Comparison of ENCODE assay signal across 20 cellular contexts in genomic region chr3:113268917-113269316, GRCh38. TPM values are rescaled to one million over a fixed set of nuclear protein-coding genes. Genes with fewer than 3 reads are reported as not detected.
DNase-seq lines count a peak whose midpoint lies in the region; TF ChIP-seq lines count a peak whose summit lies in the region.
"Had no signal": no experiment of that assay in that cellular context is flagged by ENCODE, and none has a peak within 500 bp of the region (broad histone marks: within the 10 kb centered on the region; RNA-seq: fewer than 3 reads in every experiment).

No MANE protein-coding gene starts in this region.

- no peak overlapping the region for H2AFZ ChIP-seq in osteoblast (ENCODE audit: low read length)

- H3K9me3 Mint-ChIP-seq in brain (peaks cover 0 to 4% (median 0%) of the 10 kb centered on the region in 5 experiments), neural crest cell (no peaks in the 10 kb centered on the region), progenitor cell of endocrine pancreas (ENCODE audit: low read depth) (no peaks in the 10 kb centered on the region)
- H3K9me3 Mint-ChIP-seq: CD4-positive, CD25-positive, alpha-beta regulatory T cell; T-helper 1 cell treated with Interleukin-12 subunit alpha and Interleukin-12 subunit beta and Interleukin-4 antibody, amounts not matched to agents 30 μg/mL and 1 μg/mL, for 36 hours had no signal

- DNase-seq in ELF-1 (ENCODE audit: low read depth, low spot score): peak; percentile 37
- DNase-seq in NCI-H146 (lab: John Stamatoyannopoulos, UW): peak; percentile 95
- no peak for DNase-seq in neural crest cell (ENCODE audit: low read depth, low spot score)
- no peak for DNase-seq in progenitor cell of endocrine pancreas (ENCODE audit: low spot score, unreplicated experiment)
- DNase-seq in osteoblast (ENCODE audit: insufficient read length, low spot score, missing footprints): no peak
- DNase-seq in NCI-H526 treated with DMSO at 0.1 percent for 48 hours (lab: John Stamatoyannopoulos, UW): no peak
- DNase-seq: CD4-positive, CD25-positive, alpha-beta regulatory T cell; DMS79; GOT3; IMR-90; Karpas-422; MM.1S; NCI-H1092 treated with DMSO at 0.1 percent for 48 hours; NCI-H2029 treated with DMSO at 0.1 percent for 48 hours; NCI-H510A; NK-92 treated with Interleukin-12 subunit alpha and Interleukin-12 subunit beta, amount 100 ng/mL, for 24 hours; SHP77 had no signal

- no peak overlapping the region for H3K4me2 ChIP-seq in osteoblast (ENCODE audit: insufficient read depth, low read length)

- H3K4me3 ChIP-seq in osteoblast (ENCODE audit: insufficient read depth, low read length): no peak overlapping the region

- H3K4me1 Mint-ChIP-seq in brain (peaks cover 77% of the 10 kb centered on the region), neural crest cell (peaks cover 63% of the 10 kb centered on the region), progenitor cell of endocrine pancreas (ENCODE audit: low read depth) (peaks cover 33% of the 10 kb centered on the region)
- H3K4me1 Mint-ChIP-seq: B cell; CD4-positive, CD25-positive, alpha-beta regulatory T cell had no signal

- no peaks in the 10 kb centered on the region for H3K36me3 ChIP-seq in osteoblast (ENCODE audit: insufficient read depth, low read length)

- H3K4me3 Mint-ChIP-seq in brain (no peak overlapping the region), neural crest cell (peak overlapping the region; percentile 24), progenitor cell of endocrine pancreas (ENCODE audit: low read depth) (no peak overlapping the region)
- H3K4me3 Mint-ChIP-seq: B cell; CD4-positive, CD25-positive, alpha-beta regulatory T cell; T-helper 1 cell treated with Interleukin-12 subunit alpha and Interleukin-12 subunit beta and Interleukin-4 antibody, amounts not matched to agents 30 μg/mL and 1 μg/mL, for 36 hours had no signal

- H3K9me3 ChIP-seq in osteoblast (ENCODE audit: low read depth, low read length): no peaks in the 10 kb centered on the region

- H3K27me3 ChIP-seq in osteoblast (ENCODE audit: insufficient read depth, low read length): no peaks in the 10 kb centered on the region

- no peaks in the 10 kb centered on the region for H3K4me1 ChIP-seq in osteoblast (ENCODE audit: insufficient read depth, low read length)

- H3K36me3 Mint-ChIP-seq in brain (peaks cover 42% of the 10 kb centered on the region), neural crest cell (ENCODE audit: low read depth) (peaks cover 20% of the 10 kb centered on the region), progenitor cell of endocrine pancreas (ENCODE audit: insufficient read depth) (no peaks in the 10 kb centered on the region)
- H3K36me3 Mint-ChIP-seq: CD4-positive, CD25-positive, alpha-beta regulatory T cell had no signal

- H3K27ac Mint-ChIP-seq in brain (peak overlapping the region; percentile 85 to 96 (median 93)), neural crest cell (ENCODE audit: unreplicated experiment) (peak overlapping the region; percentile 91), progenitor cell of endocrine pancreas (no peak overlapping the region)
- H3K27ac Mint-ChIP-seq: B cell; CD4-positive, CD25-positive, alpha-beta regulatory T cell; T-helper 1 cell treated with Interleukin-12 subunit alpha and Interleukin-12 subunit beta and Interleukin-4 antibody, amounts not matched to agents 30 μg/mL and 1 μg/mL, for 36 hours had no signal

- H3K79me2 ChIP-seq in osteoblast (ENCODE audit: insufficient read depth, low read length): no peaks in the 10 kb centered on the region

- H4K20me1 ChIP-seq in osteoblast (ENCODE audit: insufficient read depth, low read length): no peaks in the 10 kb centered on the region

- H3K27me3 Mint-ChIP-seq in brain (no peaks in the 10 kb centered on the region), neural crest cell (ENCODE audit: low read depth) (no peaks in the 10 kb centered on the region), progenitor cell of endocrine pancreas (no peaks in the 10 kb centered on the region)
- H3K27me3 Mint-ChIP-seq: B cell had no signal

- no peak for TF ChIP-seq CTCF in brain (conservative IDR thresholded peaks at IDR 0.05)
- no peak for TF ChIP-seq CTCF in neural crest cell (conservative IDR thresholded peaks at IDR 0.05)
- TF ChIP-seq CTCF in progenitor cell of endocrine pancreas (IDR thresholded peaks at IDR 0.05; ENCODE audit: unreplicated experiment): no peak
- TF ChIP-seq CTCF in osteoblast (IDR thresholded peaks at IDR 0.05; ENCODE audit: extremely low read depth, low read depth, low read length): no peak

- H3K27ac ChIP-seq in osteoblast (ENCODE audit: low read depth, low read length): no peak overlapping the region

RNA-seq across cellular contexts. Expression of gene BOC, which starts 57.6 kb away (rescaled TPM):
- polyA plus RNA-seq in brain (ENCODE audit: insufficient read depth, low read depth, low replicate concordance): 23.3 TPM
- total RNA-seq in neural crest cell (114 and 130 TPM in 2 replicates), progenitor cell of endocrine pancreas (10.8 and 14.2 TPM in 2 replicates), osteoblast (22.8 and 29.2 TPM in 2 replicates)
- total RNA-seq: CD4-positive, CD25-positive, alpha-beta regulatory T cell had no signal
- polyA plus RNA-seq: CD4-positive, CD25-positive, alpha-beta regulatory T cell had no signal

Comparison
In these comparisons a context has a peak if more than half of its experiments do, and no peak if none do; other contexts are left out.
1. DNase-seq: peak in ELF-1 (single experiment) and NCI-H146 (single experiment); none in neural crest cell (single experiment), progenitor cell of endocrine pancreas (single experiment), osteoblast (single experiment) and NCI-H526 treated with DMSO at 0.1 percent for 48 hours (single experiment).